Comparison of ENCODE assay signal across 1 cellular context in genomic region chr17:81415681-81416080, GRCh38.
TF ChIP-seq lines count a peak whose summit lies in the region.

No MANE protein-coding gene starts in this region.

TF ChIP-seq in K562, 482 proteins besides CTCF, POLR2A, EP300 and RAD21 (continued from another document):
- TF ChIP-seq POLR2B (IDR thresholded peaks at IDR 0.05; ENCODE audit: low read depth, partially characterized antibody) (no peak), RBM22 (IDR thresholded peaks at IDR 0.05; ENCODE audit: low read depth, low read length, poor library complexity, severe bottlenecking) (no peak)
